Comparison of ENCODE assay signal across 34 cellular contexts in the genomic region with DNA sequence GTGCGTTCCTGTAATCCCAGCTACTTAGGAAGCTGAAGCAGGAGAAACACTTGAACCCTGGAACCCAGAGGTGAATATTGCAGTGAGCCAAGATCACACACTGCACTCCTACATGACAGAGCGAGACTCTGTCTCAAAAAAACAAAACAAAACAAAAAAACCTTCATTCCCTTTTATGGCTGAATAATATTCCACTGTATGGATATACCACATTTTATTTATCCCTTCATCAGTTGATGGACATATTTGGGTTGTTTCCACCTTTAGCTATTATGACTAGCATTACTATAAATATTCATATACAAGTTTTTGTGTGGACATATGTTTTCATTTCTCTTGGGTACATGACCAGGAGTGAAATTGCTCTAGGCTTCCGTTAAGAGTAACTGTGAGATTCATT. TPM values are rescaled to one million over a fixed set of nuclear protein-coding genes. Genes with fewer than 3 reads are reported as not detected.
"Had no signal": no experiment of that assay in that cellular context is flagged by ENCODE, and none has a peak within 500 bp of the region (broad histone marks: within the 10 kb centered on the region; RNA-seq: fewer than 3 reads in every experiment).

No MANE protein-coding gene starts in this region.

- H3K27ac Mint-ChIP-seq: immature natural killer cell; mesothelial cell of epicardium; naive B cell; natural killer cell; nephron progenitor cell; neural progenitor cell; stimulated activated naive B cell treated with anti-CD40 and anti-IgM and Interleukin-4, amounts not matched to agents 10 μg/mL and 1 μg/mL and 100 μg/mL, for 72 hours had no signal

- H3K9me3 Mint-ChIP-seq: immature natural killer cell, natural killer cell had no signal

- H3K27ac ChIP-seq: left lung, lower lobe of right lung, neural progenitor cell, neutrophil, parathyroid adenoma, psoas muscle, right lobe of liver, stomach, testis, thyroid gland, transverse colon, upper lobe of left lung, vagina had no signal

- ATAC-seq: left colon; left lung; lower lobe of right lung; natural killer cell; psoas muscle; right lobe of liver; stimulated activated naive B cell treated with anti-CD40 and anti-IgM and Interleukin-4, amounts not matched to agents 10 μg/mL and 1 μg/mL and 100 μg/mL, for 72 hours; stimulated activated naive CD8-positive, alpha-beta T cell treated with anti-CD3 and anti-CD28 coated beads, Interleukin-15, Interleukin-2, amounts not matched to agents 100 U/mL and 50 U/mL, for 24 hours had no signal

- DNase-seq: hypothalamus; immature natural killer cell; kidney; left colon; left lung; lower lobe of right lung; mammary epithelial cell; mesendoderm; naive B cell; natural killer cell; nephron progenitor cell; occipital lobe; psoas muscle; right lobe of liver; stimulated activated CD4-positive, alpha-beta T cell treated with anti-CD3 and anti-CD28 coated beads, Interleukin-15, amount 100 ng/mL, for 24 hours; stimulated activated CD4-positive, alpha-beta T cell treated with anti-CD3 and anti-CD28 coated beads, Interleukin-2, amount 100 ng/mL, for 24 hours; stimulated activated CD4-positive, alpha-beta T cell treated with anti-CD3 and anti-CD28 coated beads, Interleukin-4, amount 100 ng/mL, for 1 hour; stimulated activated naive B cell treated with anti-CD40 and anti-IgM and Interleukin-4, amounts not matched to agents 10 μg/mL and 1 μg/mL and 100 μg/mL, for 72 hours; stimulated activated naive CD8-positive, alpha-beta T cell treated with anti-CD3 and anti-CD28 coated beads, Interleukin-15, Interleukin-2, amounts not matched to agents 100 U/mL and 50 U/mL, for 24 hours; stomach; testis; thyroid gland; transverse colon; upper lobe of left lung had no signal

- H3K36me3 ChIP-seq: left lung, lower lobe of right lung, neural progenitor cell, neutrophil, right lobe of liver, stomach, thyroid gland, transverse colon, upper lobe of left lung, vagina had no signal

- FAIRE-seq: islet of Langerhans, kidney had no signal

- H3K36me3 Mint-ChIP-seq: immature natural killer cell; mesothelial cell of epicardium; naive B cell; natural killer cell; stimulated activated naive B cell treated with anti-CD40 and anti-IgM and Interleukin-4, amounts not matched to agents 10 μg/mL and 1 μg/mL and 100 μg/mL, for 72 hours had no signal

- H2AFZ ChIP-seq: neural progenitor cell, parathyroid adenoma had no signal

- H3K9me3 ChIP-seq: left lung, neutrophil, psoas muscle, right lobe of liver, testis, thyroid gland, transverse colon, upper lobe of left lung, vagina had no signal

- H3K27me3 ChIP-seq: left lung, neural progenitor cell, right lobe of liver, stomach, testis, thyroid gland, transverse colon, upper lobe of left lung, vagina had no signal

- H3K4me2 ChIP-seq: neural progenitor cell, smooth muscle cell had no signal

- H3K79me2 ChIP-seq: parathyroid adenoma had no signal

- H3K4me3 ChIP-seq: left lung, lower lobe of right lung, neural progenitor cell, psoas muscle, right lobe of liver, smooth muscle cell, stomach, testis, thyroid gland, transverse colon, upper lobe of left lung, vagina had no signal

- H3K4me1 ChIP-seq: lower lobe of right lung, neural progenitor cell, parathyroid adenoma, psoas muscle, right lobe of liver, testis, transverse colon, upper lobe of left lung, vagina had no signal

- H3K9ac ChIP-seq: neural progenitor cell, parathyroid adenoma had no signal

RNA-seq across cellular contexts. Expression of a gene that starts 42.3 kb away (rescaled TPM):
- total RNA-seq: kidney, mammary epithelial cell, mesothelial cell of epicardium, mononuclear cell, natural killer cell, osteocyte, smooth muscle cell, thyroid gland, urinary bladder, vagina had no signal
- polyA plus RNA-seq: immature natural killer cell, mammary epithelial cell, psoas muscle, smooth muscle cell had no signal
